17 cellular contexts compared by ENCODE assay signal in genomic region chr5:124274949-124275348, GRCh38.
DNase-seq lines count a peak whose midpoint lies in the region; TF ChIP-seq lines count a peak whose summit lies in the region.
"Had no signal": no experiment of that assay in that cellular context is flagged by ENCODE, and none has a peak within 500 bp of the region (broad histone marks: within the 10 kb centered on the region; RNA-seq: fewer than 3 reads in every experiment).

No MANE protein-coding gene starts in this region.

- H3K27me3 ChIP-seq in mammary epithelial cell (ENCODE audit: insufficient read depth, low read length) = no peaks in the 10 kb centered on the region
- H3K27me3 ChIP-seq: ascending aorta, suprapubic skin had no signal

- no peaks in the 10 kb centered on the region for H3K79me2 ChIP-seq in mammary epithelial cell (ENCODE audit: insufficient read depth, low read length)

- H2AFZ ChIP-seq in mammary epithelial cell (ENCODE audit: low read depth, low read length) = no peak overlapping the region

- BruUV-seq in mammary epithelial cell (replicated peaks; lab: Mats Ljungman, UMichigan) = no TSS peak

- H3K36me3 ChIP-seq in mammary epithelial cell (ENCODE audit: insufficient read depth, low read length) = no peaks in the 10 kb centered on the region
- H3K36me3 ChIP-seq: ascending aorta, suprapubic skin had no signal

- CTCF ChIA-PET in mammary epithelial cell (lab: Charles Lee; ENCODE audit: low non-redundant PET) = no interaction called here

- dilution Hi-C loops in mammary epithelial cell (cut with HindIII; ENCODE audit: low sequenced_read_pairs) = no loop called here

- H3K27ac ChIP-seq in mammary epithelial cell (ENCODE audit: insufficient read depth, low read depth, low read length) = no peak overlapping the region
- H3K27ac ChIP-seq: ascending aorta, suprapubic skin had no signal

- no peaks in the 10 kb centered on the region for H4K20me1 ChIP-seq in mammary epithelial cell (ENCODE audit: insufficient read depth, low read length)

- no peak overlapping the region for H3K9ac ChIP-seq in mammary epithelial cell (ENCODE audit: insufficient read depth, low read length)

- DNase-seq in ACHN = peak; percentile 43
- DNase-seq in HT1080 (ENCODE audit: low read depth) = peak; percentile 28
- peak; percentile 39 for DNase-seq in mammary epithelial cell
- DNase-seq in kidney glomerular epithelial cell (lab: John Stamatoyannopoulos, UW) = peak; percentile 95
- no peak for DNase-seq in SIG-M5 (lab: John Stamatoyannopoulos, UW)
- no peak for DNase-seq in SK-N-DZ (ENCODE audit: low spot score)
- DNase-seq in AG08395 (ENCODE audit: low spot score) = no peak
- no peak for DNase-seq in SW480 (ENCODE audit: low spot score)
- DNase-seq: activated CD4-positive, alpha-beta T cell treated with anti-CD3 and anti-CD28 coated beads for 48 hours; activated naive CD4-positive, alpha-beta T cell treated with anti-CD3 and anti-CD28 coated beads, Interleukin-2, amount 50 U/mL, for 16 hours; CD4-positive, alpha-beta memory T cell; Kasumi-1; naive thymus-derived CD8-positive, alpha-beta T cell; right cardiac atrium; Right ventricle myocardium superior had no signal

- in situ Hi-C loops in ACHN (cut with HindIII; ENCODE audit: low pct_ligation_motif_present, low pct_unique_long_range_greater_than_20kb, low sequenced_read_pairs) = no loop called here
- in situ Hi-C loops in mammary epithelial cell (cut with MboI; ENCODE audit: low sequenced_read_pairs in 2 of 2) = no loop called here

- WGBS in mammary epithelial cell (ENCODE audit: low coverage, missing lambda C conversion rate) = 0% methylated on average over 2 of the region's 2 CpGs

- no peak overlapping the region for H3K4me2 ChIP-seq in mammary epithelial cell (ENCODE audit: insufficient read depth, low read depth, low read length)

- no peaks in the 10 kb centered on the region for H3K9me3 ChIP-seq in mammary epithelial cell (replicated peaks; ENCODE audit: insufficient read depth, low read length)
- H3K9me3 ChIP-seq: ascending aorta, suprapubic skin had no signal

- TF ChIP-seq CTCF in mammary epithelial cell (conservative IDR thresholded peaks at IDR 0.05 in 1 of 2, IDR thresholded peaks at IDR 0.05 in 1 of 2; ENCODE audit: extremely low read depth in 1 of 2, insufficient read depth in 1 of 2, low read depth in 1 of 2, low read length in 2 of 2) = no peak

- no peak overlapping the region for H3K4me3 ChIP-seq in mammary epithelial cell (replicated peaks in 1 of 3; ENCODE audit: insufficient read depth in 1 of 3, low read depth in 2 of 3, low read length in 3 of 3)
- H3K4me3 ChIP-seq: ascending aorta, suprapubic skin had no signal

- intact Hi-C loops in mammary epithelial cell (cut with micrococcal nuclease) = no loop called here

- H3K4me1 ChIP-seq in mammary epithelial cell (ENCODE audit: insufficient read depth, low read length) = no peaks in the 10 kb centered on the region
- H3K4me1 ChIP-seq: ascending aorta, suprapubic skin had no signal

Comparison
In these comparisons a context has a peak if more than half of its experiments do, and no peak if none do; other contexts are left out.
1. DNase-seq: peak in ACHN (single experiment), HT1080 (single experiment), mammary epithelial cell (single experiment) and kidney glomerular epithelial cell (single experiment); none in SIG-M5 (single experiment), SK-N-DZ (single experiment), AG08395 (single experiment) and SW480 (single experiment).